ENCODE assay signal across 8 cellular contexts in the genomic region with DNA sequence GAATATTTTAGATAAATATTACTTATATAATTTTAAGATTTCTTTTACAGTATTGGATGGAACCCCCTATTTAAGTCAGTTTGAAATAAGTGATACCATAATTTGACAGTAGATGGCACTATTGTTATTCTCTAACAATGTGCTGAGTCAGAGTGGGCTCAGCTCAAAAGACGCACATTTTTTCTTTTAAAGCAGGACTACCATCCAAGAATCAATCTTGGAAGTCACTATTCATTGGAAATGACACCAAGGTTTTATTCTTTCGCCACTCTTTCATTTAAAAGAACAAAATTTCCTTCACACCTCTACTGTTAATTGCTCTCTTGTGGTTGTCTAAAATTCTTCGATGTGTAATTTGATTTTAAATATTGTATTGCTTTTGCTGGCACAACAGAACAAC.
A peak's percentile ranks its signal among the peaks of the same experiment; 100 is the strongest.
DNase-seq lines count a peak whose midpoint lies in the region; ATAC-seq and TF ChIP-seq lines count a peak whose summit lies in the region.

No MANE protein-coding gene starts in this region.

- in situ Hi-C loops in astrocyte of the spinal cord (cut with HindIII; ENCODE audit: low sequenced_read_pairs): no loop called here

- H3K4me3 ChIP-seq in astrocyte of the spinal cord (ENCODE audit: low read depth, low read length): no peak overlapping the region

- TF ChIP-seq CTCF in astrocyte of the spinal cord (IDR thresholded peaks at IDR 0.05; ENCODE audit: low read depth, low read length): peak; percentile 41

- DNase-seq in DMS 273 treated with DMSO at 0.1 percent for 48 hours (lab: John Stamatoyannopoulos, UW): peak; percentile 56
- DNase-seq in NCI-H446 (lab: John Stamatoyannopoulos, UW): peak; percentile 45 to 88
- peak; percentile 84 for DNase-seq in astrocyte of the spinal cord (ENCODE audit: low read depth, low spot score)
- DNase-seq in iPS-NIHi7 (ENCODE audit: extremely low spot score): peak; percentile 29
- no peak for DNase-seq in stimulated activated naive CD8-positive, alpha-beta T cell treated with anti-CD3 and anti-CD28 coated beads, Interleukin-15, Interleukin-2, amounts not matched to agents 100 U/mL and 50 U/mL, for 24 hours
- no peak for DNase-seq in activated T-cell treated with anti-CD3 and anti-CD28 coated beads, Interleukin-2, amount 50 U/mL, for 48 hours

- ATAC-seq in GM19397 (IDR thresholded peaks at IDR 0.05; ENCODE audit: unreplicated experiment): peak; percentile 65
- ATAC-seq in HG03354 (IDR thresholded peaks at IDR 0.05; ENCODE audit: poor library complexity, severe bottlenecking, unreplicated experiment): peak; percentile 82
- peak; percentile 72 for ATAC-seq in stimulated activated naive CD8-positive, alpha-beta T cell treated with anti-CD3 and anti-CD28 coated beads, Interleukin-15, Interleukin-2, amounts not matched to agents 100 U/mL and 50 U/mL, for 24 hours

Comparison
In these comparisons a context has a peak if more than half of its experiments do, and no peak if none do; other contexts are left out.
1. DNase-seq: peak in DMS 273 treated with DMSO at 0.1 percent for 48 hours (single experiment), NCI-H446 (2 of 2), astrocyte of the spinal cord (single experiment) and iPS-NIHi7 (single experiment); none in stimulated activated naive CD8-positive, alpha-beta T cell treated with anti-CD3 and anti-CD28 coated beads, Interleukin-15, Interleukin-2, amounts not matched to agents 100 U/mL and 50 U/mL, for 24 hours (single experiment) and activated T-cell treated with anti-CD3 and anti-CD28 coated beads, Interleukin-2, amount 50 U/mL, for 48 hours (0 of 2).
2. Peak in every context shown above with its lines, with median percentiles within 50 percentile points of each other: ATAC-seq.